Comparison of ENCODE assay signal across 35 cellular contexts in genomic region chr5:122228728-122229392, GRCh38.
"Had no signal": no experiment of that assay in that cellular context is flagged by ENCODE, and none has a peak within 500 bp of the region (broad histone marks: within the 10 kb centered on the region; RNA-seq: fewer than 3 reads in every experiment).

No MANE protein-coding gene starts in this region.

- H3K27ac Mint-ChIP-seq: activated CD4-positive, alpha-beta memory T cell treated with anti-CD3 and anti-CD28 coated beads, Interleukin-2, amount 10 ng/mL, durations not matched to agents 7 days and 5 days; activated CD8-positive, alpha-beta memory T cell treated with anti-CD3 and anti-CD28 coated beads, Interleukin-2, amount 10 ng/mL, durations not matched to agents 7 days and 5 days; activated naive CD4-positive, alpha-beta T cell treated with anti-CD3 and anti-CD28 coated beads, Interleukin-2, amount 10 ng/mL, durations not matched to agents 7 days and 5 days; activated naive CD8-positive, alpha-beta T cell; activated naive CD8-positive, alpha-beta T cell treated with anti-CD3 and anti-CD28 coated beads, Interleukin-2, amount 50 U/mL, for 24 hours; brain had no signal

- H3K4me3 ChIP-seq: MG63 had no signal

- H3K9me3 ChIP-seq: MG63 had no signal

- H3K4me3 Mint-ChIP-seq: activated CD4-positive, alpha-beta memory T cell treated with anti-CD3 and anti-CD28 coated beads, Interleukin-2, amount 10 ng/mL, durations not matched to agents 7 days and 5 days; activated CD8-positive, alpha-beta memory T cell treated with anti-CD3 and anti-CD28 coated beads, Interleukin-2, amount 10 ng/mL, durations not matched to agents 7 days and 5 days; activated naive CD4-positive, alpha-beta T cell treated with anti-CD3 and anti-CD28 coated beads, Interleukin-2, amount 10 ng/mL, durations not matched to agents 7 days and 5 days; activated naive CD8-positive, alpha-beta T cell; activated naive CD8-positive, alpha-beta T cell treated with anti-CD3 and anti-CD28 coated beads, Interleukin-2, amount 50 U/mL, for 24 hours; brain had no signal

- H3K36me3 Mint-ChIP-seq: activated CD8-positive, alpha-beta memory T cell treated with anti-CD3 and anti-CD28 coated beads, Interleukin-2, amount 10 ng/mL, durations not matched to agents 7 days and 5 days; activated naive CD4-positive, alpha-beta T cell treated with anti-CD3 and anti-CD28 coated beads, Interleukin-2, amount 10 ng/mL, durations not matched to agents 7 days and 5 days; activated naive CD8-positive, alpha-beta T cell; brain had no signal

- ATAC-seq: activated CD8-positive, alpha-beta memory T cell treated with anti-CD3 and anti-CD28 coated beads, Interleukin-2, amount 10 ng/mL, durations not matched to agents 7 days and 5 days; activated naive CD8-positive, alpha-beta T cell treated with anti-CD3 and anti-CD28 coated beads, Interleukin-2, amount 50 U/mL, for 24 hours; Panc1; Right ventricle myocardium inferior had no signal

- H3K9me3 Mint-ChIP-seq: activated CD4-positive, alpha-beta memory T cell treated with anti-CD3 and anti-CD28 coated beads, Interleukin-2, amount 10 ng/mL, durations not matched to agents 7 days and 5 days; activated naive CD4-positive, alpha-beta T cell treated with anti-CD3 and anti-CD28 coated beads, Interleukin-2, amount 10 ng/mL, durations not matched to agents 7 days and 5 days; activated naive CD8-positive, alpha-beta T cell treated with anti-CD3 and anti-CD28 coated beads, Interleukin-2, amount 50 U/mL, for 24 hours had no signal

- H3K27me3 Mint-ChIP-seq: activated CD4-positive, alpha-beta memory T cell treated with anti-CD3 and anti-CD28 coated beads, Interleukin-2, amount 10 ng/mL, durations not matched to agents 7 days and 5 days; activated CD8-positive, alpha-beta memory T cell treated with anti-CD3 and anti-CD28 coated beads, Interleukin-2, amount 10 ng/mL, durations not matched to agents 7 days and 5 days; activated naive CD4-positive, alpha-beta T cell treated with anti-CD3 and anti-CD28 coated beads, Interleukin-2, amount 10 ng/mL, durations not matched to agents 7 days and 5 days; activated naive CD8-positive, alpha-beta T cell treated with anti-CD3 and anti-CD28 coated beads, Interleukin-2, amount 50 U/mL, for 24 hours had no signal

- H3K27ac ChIP-seq: RWPE1, VCaP had no signal

- DNase-seq: activated CD4-positive, alpha-beta memory T cell treated with anti-CD3 and anti-CD28 coated beads, Interleukin-2, amount 10 ng/mL, durations not matched to agents 7 days and 5 days; activated CD4-positive, alpha-beta T cell treated with anti-CD3 and anti-CD28 coated beads for 1 hour; activated CD4-positive, alpha-beta T cell treated with anti-CD3 and anti-CD28 coated beads for 48 hours; activated CD4-positive, CD25-positive, alpha-beta regulatory T cell; activated CD8-positive, alpha-beta memory T cell treated with anti-CD3 and anti-CD28 coated beads for 24 hours; activated CD8-positive, alpha-beta memory T cell treated with anti-CD3 and anti-CD28 coated beads, Interleukin-2, amount 10 ng/mL, durations not matched to agents 7 days and 5 days; activated CD8-positive, alpha-beta memory T cell treated with anti-CD3 and anti-CD28 coated beads, Interleukin-2, amount 50 U/mL, for 48 hours; activated effector memory CD4-positive, alpha-beta T cell treated with Interleukin-2 at 50 U/mL for 16 hours; activated naive CD4-positive, alpha-beta T cell treated with anti-CD3 and anti-CD28 coated beads, Interleukin-2, amount 10 ng/mL, durations not matched to agents 7 days and 5 days; activated naive CD8-positive, alpha-beta T cell treated with anti-CD3 and anti-CD28 coated beads, Interleukin-2, amount 50 U/mL, for 24 hours; activated T-cell treated with anti-CD3 and anti-CD28 coated beads, Interleukin-2, amount 50 U/mL, for 48 hours; anterior cingulate cortex; caudate nucleus; cerebellar nuclear complex; MG63; NCI-H1048; NCI-H1436 treated with DMSO at 0.1 percent for 48 hours; NCI-H1930; NCI-H2081 treated with DMSO at 0.1 percent for 48 hours; NCI-H226; NCI-H446 treated with DMSO at 0.1 percent for 48 hours; NCI-H524; NCI-H69; NCI-H82; SIG-M5; SW 1271; T-helper 1 cell; T-helper 2 cell; T-helper 9 cell had no signal

- H3K4me1 Mint-ChIP-seq: activated CD4-positive, alpha-beta memory T cell treated with anti-CD3 and anti-CD28 coated beads, Interleukin-2, amount 10 ng/mL, durations not matched to agents 7 days and 5 days; activated CD8-positive, alpha-beta memory T cell treated with anti-CD3 and anti-CD28 coated beads, Interleukin-2, amount 10 ng/mL, durations not matched to agents 7 days and 5 days; activated naive CD4-positive, alpha-beta T cell treated with anti-CD3 and anti-CD28 coated beads, Interleukin-2, amount 10 ng/mL, durations not matched to agents 7 days and 5 days; activated naive CD8-positive, alpha-beta T cell treated with anti-CD3 and anti-CD28 coated beads, Interleukin-2, amount 50 U/mL, for 24 hours; brain had no signal

- H3K36me3 ChIP-seq: MG63 had no signal
